In genomic region chr11:103798029-103798428, GRCh38 we compare ENCODE assay signal across 17 cellular contexts.
DNase-seq lines count a peak whose midpoint lies in the region; TF ChIP-seq lines count a peak whose summit lies in the region.
"Had no signal": no experiment of that assay in that cellular context is flagged by ENCODE, and none has a peak within 500 bp of the region (broad histone marks: within the 10 kb centered on the region; RNA-seq: fewer than 3 reads in every experiment).

No MANE protein-coding gene starts in this region.

- peak; percentile 72 for DNase-seq in MM.1S
- DNase-seq in brain pericyte (ENCODE audit: low read depth, low spot score) = peak; percentile 12
- peak; percentile 29 for DNase-seq in kidney tubule cell (ENCODE audit: low spot score)
- no peak for DNase-seq in RKO (ENCODE audit: low spot score)
- no peak for DNase-seq in NCI-H1694 (lab: John Stamatoyannopoulos, UW)
- DNase-seq in NCI-H446 (lab: John Stamatoyannopoulos, UW) = no peak
- no peak for DNase-seq in NCI-H1092 treated with DMSO at 0.1 percent for 48 hours (lab: John Stamatoyannopoulos, UW)
- DNase-seq: activated CD4-positive, alpha-beta T cell treated with anti-CD3 and anti-CD28 coated beads for 4 hours; activated naive CD8-positive, alpha-beta T cell treated with anti-CD3 and anti-CD28 coated beads, Interleukin-2, amount 50 U/mL, for 24 hours; activated T-cell treated with anti-CD3 and anti-CD28 coated beads, Interleukin-2, amount 50 U/mL, for 24 hours; DMS79; kidney glomerular epithelial cell; NCI-H1092; retina; T-cell; upper lobe of left lung had no signal

- H3K4me1 ChIP-seq in BLaER1 (peaks cover 19% of the 10 kb centered on the region), MM.1S (ENCODE audit: low read length) (peaks cover 18% of the 10 kb centered on the region)

- H3F3A ChIP-seq in MM.1S (ENCODE audit: insufficient read depth, low read length) = peaks cover 4% of the 10 kb centered on the region; the same call in 1 of the 2 replicates

- no peaks in the 10 kb centered on the region for H3K27me3 ChIP-seq in BLaER1
- H3K27me3 ChIP-seq in MM.1S (replicated peaks; ENCODE audit: insufficient read depth, low read length) = no peaks in the 10 kb centered on the region
- H3K27me3 ChIP-seq: upper lobe of left lung had no signal

- no peak overlapping the region; the same call in 1 of the 2 replicates for H3K27ac ChIP-seq in BLaER1
- H3K27ac ChIP-seq in MM.1S (ENCODE audit: low read length) = peak overlapping the region; percentile 12; the same call in 1 of the 2 replicates
- H3K27ac ChIP-seq: upper lobe of left lung had no signal

- H3K79me2 ChIP-seq in MM.1S (ENCODE audit: low read length) = no peaks in the 10 kb centered on the region

- no peaks in the 10 kb centered on the region for H3K36me3 ChIP-seq in BLaER1
- no peaks in the 10 kb centered on the region for H3K36me3 ChIP-seq in MM.1S (replicated peaks; ENCODE audit: insufficient read depth, low read length)
- H3K36me3 ChIP-seq: upper lobe of left lung had no signal

- no peaks in the 10 kb centered on the region for H3K9me2 ChIP-seq in MM.1S (replicated peaks; ENCODE audit: insufficient read depth, low read length)

- H3K4me3 ChIP-seq in BLaER1 (no peak overlapping the region), MM.1S (ENCODE audit: low read length) (no peak overlapping the region)
- H3K4me3 ChIP-seq: upper lobe of left lung had no signal

- no peak for TF ChIP-seq CTCF in MM.1S (IDR thresholded peaks at IDR 0.05; ENCODE audit: low read length)

- H3K9me3 ChIP-seq in BLaER1 = no peaks in the 10 kb centered on the region
- H3K9me3 ChIP-seq in MM.1S (replicated peaks; ENCODE audit: insufficient read depth, low read length) = no peaks in the 10 kb centered on the region
- H3K9me3 ChIP-seq: upper lobe of left lung had no signal

- H3K9ac ChIP-seq in BLaER1 (no peak overlapping the region), MM.1S (ENCODE audit: low read length) (no peak overlapping the region)

- no peak overlapping the region for H2AFZ ChIP-seq in MM.1S (ENCODE audit: low read length)

- no peaks in the 10 kb centered on the region for H4K20me1 ChIP-seq in BLaER1
- no peaks in the 10 kb centered on the region for H4K20me1 ChIP-seq in MM.1S (ENCODE audit: insufficient read depth, low read length)

- H3K4me2 ChIP-seq in BLaER1 (peak overlapping the region; percentile 54), MM.1S (ENCODE audit: low read depth, low read length) (peak overlapping the region; percentile 16; the same call in 1 of the 2 replicates)

Comparison
In these comparisons a context has a peak if more than half of its experiments do, and no peak if none do; other contexts are left out.
1. DNase-seq: peak in MM.1S (single experiment), brain pericyte (single experiment) and kidney tubule cell (single experiment); none in RKO (single experiment), NCI-H1694 (single experiment), NCI-H446 (0 of 2) and NCI-H1092 treated with DMSO at 0.1 percent for 48 hours (single experiment).